In genomic region chr6:157978021-157978783, GRCh38 we compare ENCODE assay signal across 31 cellular contexts. TPM values are rescaled to one million over a fixed set of nuclear protein-coding genes. Genes with fewer than 3 reads are reported as not detected.
DNase-seq lines count a peak whose midpoint lies in the region; ATAC-seq, FAIRE-seq and TF ChIP-seq lines count a peak whose summit lies in the region.
"Had no signal": no experiment of that assay in that cellular context is flagged by ENCODE, and none has a peak within 500 bp of the region (broad histone marks: within the 10 kb centered on the region; RNA-seq: fewer than 3 reads in every experiment).

No MANE protein-coding gene starts in this region.

- ATAC-seq in sciatic nerve = no peak
- no peak for ATAC-seq in PC-3
- ATAC-seq: A549; activated naive CD8-positive, alpha-beta T cell treated with anti-CD3 and anti-CD28 coated beads, Interleukin-2, amount 50 U/mL, for 24 hours; activated T-cell treated with anti-CD3 and anti-CD28 coated beads, Interleukin-2, amount 50 U/mL, for 4 hours; lower lobe of right lung; mucosa of descending colon; natural killer cell treated with Interleukin-12 subunit alpha and Interleukin-12 subunit beta and Interleukin-15 and Interleukin-18, amount 100 ng/mL, for 72 hours; stimulated activated naive CD8-positive, alpha-beta T cell treated with anti-CD3 and anti-CD28 coated beads, Interleukin-15, amount 100 ng/mL, for 72 hours had no signal

- CTCF ChIA-PET in activated naive CD4-positive, alpha-beta T cell treated with anti-CD3 and anti-CD28 coated beads, Interleukin-2, amount 10 ng/mL, durations not matched to agents 7 days and 5 days (lab: Charles Lee) = interaction anchor here (1.3 kb wide), 1 partner anchor 48 kb away, joined by 4 read pairs; no protein-coding TSS in a partner anchor
- CTCF ChIA-PET in PC-3 (lab: Charles Lee) = no interaction called here

- H3K9ac ChIP-seq in PC-3 (ENCODE audit: low read length) = no peak overlapping the region
- H3K9ac ChIP-seq: parathyroid adenoma had no signal

- DNase-seq in activated naive CD4-positive, alpha-beta T cell treated with anti-CD3 and anti-CD28 coated beads, Interleukin-2, amount 10 ng/mL, durations not matched to agents 7 days and 5 days = no peak
- DNase-seq in OCI-M1 (lab: John Stamatoyannopoulos, UW) = peak; percentile 85
- no peak for DNase-seq in endothelial cell (ENCODE audit: low spot score)
- peak; percentile 45 for DNase-seq in sciatic nerve (ENCODE audit: low spot score)
- DNase-seq in HTR-8/SVneo (ENCODE audit: insufficient read length, low spot score) = no peak
- no peak for DNase-seq in DMS 273 (lab: John Stamatoyannopoulos, UW; ENCODE audit: unreplicated experiment)
- no peak for DNase-seq in PC-3
- DNase-seq: activated CD4-positive, alpha-beta T cell treated with anti-CD3 and anti-CD28 coated beads for 4 hours; activated gamma-delta T cell treated with Interleukin-2 at 50 U/mL for 16 hours; activated naive CD8-positive, alpha-beta T cell treated with anti-CD3 and anti-CD28 coated beads, Interleukin-2, amount 50 U/mL, for 24 hours; activated T-cell treated with anti-CD3 and anti-CD28 coated beads, Interleukin-2, amount 50 U/mL, for 4 hours; CD8-positive, alpha-beta memory T cell; colonic mucosa; effector CD4-positive, alpha-beta T cell; H9; hypothalamus; lower lobe of right lung; NCI-H1048; NCI-H1694; retina; stimulated activated naive CD8-positive, alpha-beta T cell treated with anti-CD3 and anti-CD28 coated beads, Interleukin-15, amount 100 ng/mL, for 72 hours; uterus had no signal

- no peak for FAIRE-seq in HTR-8/SVneo (lab: Jason Lieb, UNC)
- FAIRE-seq: A549, GM12891, TTC549 had no signal

- TF ChIP-seq CTCF in endothelial cell (IDR thresholded peaks at IDR 0.05; ENCODE audit: unreplicated experiment) = no peak
- no peak for TF ChIP-seq CTCF in PC-3 (conservative IDR thresholded peaks at IDR 0.05; ENCODE audit: low read depth, low read length)

- peak overlapping the region; percentile 57 for H3K27ac Mint-ChIP-seq in activated naive CD4-positive, alpha-beta T cell treated with anti-CD3 and anti-CD28 coated beads, Interleukin-2, amount 50 U/mL, for 24 hours
- no peak overlapping the region for H3K27ac Mint-ChIP-seq in activated naive CD4-positive, alpha-beta T cell treated with anti-CD3 and anti-CD28 coated beads, Interleukin-2, amount 10 ng/mL, durations not matched to agents 7 days and 5 days
- H3K27ac Mint-ChIP-seq in endothelial cell (ENCODE audit: unreplicated experiment) = peak overlapping the region; percentile 10

- intact Hi-C loops in sciatic nerve (cut with DNase I) (no loop called here), PC-3 (cut with micrococcal nuclease) (no loop called here)

- H3K4me1 Mint-ChIP-seq in activated naive CD4-positive, alpha-beta T cell treated with anti-CD3 and anti-CD28 coated beads, Interleukin-2, amount 50 U/mL, for 24 hours = peaks cover 29% of the 10 kb centered on the region
- peaks cover 34% of the 10 kb centered on the region for H3K4me1 Mint-ChIP-seq in activated naive CD4-positive, alpha-beta T cell treated with anti-CD3 and anti-CD28 coated beads, Interleukin-2, amount 10 ng/mL, durations not matched to agents 7 days and 5 days
- H3K4me1 Mint-ChIP-seq in endothelial cell (ENCODE audit: unreplicated experiment) = peaks cover 18% of the 10 kb centered on the region

- H3F3A ChIP-seq in PC-3 (ENCODE audit: low read length, unreplicated experiment) = no peaks in the 10 kb centered on the region

- peaks cover 4% of the 10 kb centered on the region; the same call in 1 of the 2 replicates for H3K4me1 ChIP-seq in PC-3 (ENCODE audit: insufficient read depth, low read length)
- H3K4me1 ChIP-seq: colonic mucosa, uterus had no signal

- no peaks in the 10 kb centered on the region for H3K27me3 Mint-ChIP-seq in activated naive CD4-positive, alpha-beta T cell treated with anti-CD3 and anti-CD28 coated beads, Interleukin-2, amount 50 U/mL, for 24 hours
- H3K27me3 Mint-ChIP-seq in activated naive CD4-positive, alpha-beta T cell treated with anti-CD3 and anti-CD28 coated beads, Interleukin-2, amount 10 ng/mL, durations not matched to agents 7 days and 5 days = peaks cover 62% of the 10 kb centered on the region
- peaks cover 22% of the 10 kb centered on the region for H3K27me3 Mint-ChIP-seq in endothelial cell (ENCODE audit: unreplicated experiment)

- no peaks in the 10 kb centered on the region for H3K9me3 Mint-ChIP-seq in activated naive CD4-positive, alpha-beta T cell treated with anti-CD3 and anti-CD28 coated beads, Interleukin-2, amount 50 U/mL, for 24 hours
- H3K9me3 Mint-ChIP-seq in activated naive CD4-positive, alpha-beta T cell treated with anti-CD3 and anti-CD28 coated beads, Interleukin-2, amount 10 ng/mL, durations not matched to agents 7 days and 5 days = no peaks in the 10 kb centered on the region
- H3K9me3 Mint-ChIP-seq in endothelial cell (ENCODE audit: unreplicated experiment) = no peaks in the 10 kb centered on the region
- H3K9me3 Mint-ChIP-seq: activated naive CD8-positive, alpha-beta T cell treated with anti-CD3 and anti-CD28 coated beads, Interleukin-2, amount 50 U/mL, for 24 hours; activated T-cell treated with anti-CD3 and anti-CD28 coated beads, Interleukin-2, amount 50 U/mL, for 4 hours; CD8-positive, alpha-beta memory T cell; H9; natural killer cell treated with Interleukin-12 subunit alpha and Interleukin-12 subunit beta and Interleukin-15 and Interleukin-18, amount 100 ng/mL, for 72 hours; stimulated activated naive CD8-positive, alpha-beta T cell treated with anti-CD3 and anti-CD28 coated beads, Interleukin-15, amount 100 ng/mL, for 72 hours had no signal

- H3K9me2 ChIP-seq in PC-3 (replicated peaks; ENCODE audit: low read length) = no peaks in the 10 kb centered on the region

- H3K79me2 ChIP-seq in PC-3 (ENCODE audit: low read length) = peaks cover 15% of the 10 kb centered on the region
- H3K79me2 ChIP-seq: parathyroid adenoma had no signal

- H4K20me1 ChIP-seq in PC-3 (ENCODE audit: low read length) = 0 out of 2 replicates have a peak, but pooled peaks cover 3% of the 10 kb centered on the region

- H3K27ac ChIP-seq in PC-3 (ENCODE audit: low read length) = no peak overlapping the region
- H3K27ac ChIP-seq: A549, colonic mucosa, epithelial cell of prostate, lower lobe of right lung, parathyroid adenoma had no signal

- H3K27me3 ChIP-seq in PC-3 (ENCODE audit: low read length) = no peaks in the 10 kb centered on the region
- H3K27me3 ChIP-seq: colonic mucosa, uterus had no signal

- H3K36me3 Mint-ChIP-seq in activated naive CD4-positive, alpha-beta T cell treated with anti-CD3 and anti-CD28 coated beads, Interleukin-2, amount 50 U/mL, for 24 hours = no peaks in the 10 kb centered on the region
- peaks cover 4% of the 10 kb centered on the region for H3K36me3 Mint-ChIP-seq in activated naive CD4-positive, alpha-beta T cell treated with anti-CD3 and anti-CD28 coated beads, Interleukin-2, amount 10 ng/mL, durations not matched to agents 7 days and 5 days
- H3K36me3 Mint-ChIP-seq in endothelial cell (ENCODE audit: low read depth, unreplicated experiment) = peaks cover 9% of the 10 kb centered on the region
- H3K36me3 Mint-ChIP-seq: natural killer cell treated with Interleukin-12 subunit alpha and Interleukin-12 subunit beta and Interleukin-15 and Interleukin-18, amount 100 ng/mL, for 72 hours had no signal

- H2AFZ ChIP-seq in PC-3 (ENCODE audit: low read length) = no peak overlapping the region
- H2AFZ ChIP-seq: parathyroid adenoma had no signal

- H3K4me3 Mint-ChIP-seq in activated naive CD4-positive, alpha-beta T cell treated with anti-CD3 and anti-CD28 coated beads, Interleukin-2, amount 50 U/mL, for 24 hours = no peak overlapping the region
- H3K4me3 Mint-ChIP-seq in activated naive CD4-positive, alpha-beta T cell treated with anti-CD3 and anti-CD28 coated beads, Interleukin-2, amount 10 ng/mL, durations not matched to agents 7 days and 5 days = no peak overlapping the region
- H3K4me3 Mint-ChIP-seq in endothelial cell (ENCODE audit: unreplicated experiment) = no peak overlapping the region
- H3K4me3 Mint-ChIP-seq: activated naive CD8-positive, alpha-beta T cell treated with anti-CD3 and anti-CD28 coated beads, Interleukin-2, amount 50 U/mL, for 24 hours; activated T-cell treated with anti-CD3 and anti-CD28 coated beads, Interleukin-2, amount 50 U/mL, for 4 hours; H9; natural killer cell treated with Interleukin-12 subunit alpha and Interleukin-12 subunit beta and Interleukin-15 and Interleukin-18, amount 100 ng/mL, for 72 hours; stimulated activated naive CD8-positive, alpha-beta T cell treated with anti-CD3 and anti-CD28 coated beads, Interleukin-15, amount 100 ng/mL, for 72 hours had no signal

- H3K4me3 ChIP-seq in PC-3 (ENCODE audit: low read length) = no peak overlapping the region
- H3K4me3 ChIP-seq: A549, colonic mucosa, lower lobe of right lung, mucosa of descending colon, smooth muscle cell, uterus had no signal

- H3K9me3 ChIP-seq in PC-3 (ENCODE audit: low read length) = no peaks in the 10 kb centered on the region
- H3K9me3 ChIP-seq: A549, colonic mucosa, lower lobe of right lung, mucosa of descending colon, uterus had no signal

- H3K4me2 ChIP-seq in PC-3 (ENCODE audit: low read length) = no peak overlapping the region
- H3K4me2 ChIP-seq: A549, smooth muscle cell had no signal

- no peaks in the 10 kb centered on the region for H3K36me3 ChIP-seq in PC-3 (ENCODE audit: low read depth, low read length)
- H3K36me3 ChIP-seq: colonic mucosa, lower lobe of right lung, uterus had no signal

- POLR2A ChIA-PET in PC-3 (lab: Charles Lee; ENCODE audit: unreplicated experiment) = no interaction called here

- BruUV-seq in PC-3 (replicated peaks; lab: Mats Ljungman, UMichigan) = no TSS peak

RNA-seq across cellular contexts. Expression of gene SYNJ2, which starts 3.5 kb away (rescaled TPM):
- total RNA-seq in endothelial cell (ENCODE audit: unreplicated experiment) = 33.7 TPM
- total RNA-seq in sciatic nerve = 22.5 TPM
- 21.5 and 24.9 TPM in 2 replicates for total RNA-seq in PC-3 (2014; rRNA removed)

Comparison
In these comparisons a context has a peak if more than half of its experiments do, and no peak if none do; other contexts are left out.
1. DNase-seq: peak in OCI-M1 (single experiment) and sciatic nerve (single experiment); none in activated naive CD4-positive, alpha-beta T cell treated with anti-CD3 and anti-CD28 coated beads, Interleukin-2, amount 10 ng/mL, durations not matched to agents 7 days and 5 days (single experiment), endothelial cell (single experiment), HTR-8/SVneo (single experiment), DMS 273 (single experiment) and PC-3 (single experiment).